ENCODE assay signal across 1 cellular context in the genomic region with DNA sequence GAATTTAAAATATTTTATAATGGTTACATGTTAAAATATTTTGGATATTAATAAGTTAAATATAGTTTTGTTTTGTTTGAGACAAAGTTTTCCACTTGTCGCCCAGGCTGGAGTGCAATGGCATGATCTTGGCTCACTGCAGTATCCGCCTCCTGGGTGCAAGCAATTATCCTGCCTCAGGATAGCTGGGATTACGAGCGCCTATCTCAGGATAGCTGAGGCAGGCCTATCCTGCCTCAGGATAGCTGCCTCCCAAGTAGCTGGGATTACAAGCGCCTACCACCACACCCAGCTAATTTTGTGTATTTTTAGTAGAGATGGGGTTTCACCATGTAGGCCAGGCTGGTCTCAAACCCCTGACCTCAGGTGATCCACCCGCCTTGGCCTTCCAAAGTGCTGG. TPM values are rescaled to one million over a fixed set of nuclear protein-coding genes. Genes with fewer than 3 reads are reported as not detected.
"Had no signal": no experiment of that assay in that cellular context is flagged by ENCODE, and none has a peak within 500 bp of the region (broad histone marks: within the 10 kb centered on the region; RNA-seq: fewer than 3 reads in every experiment).

No MANE protein-coding gene starts in this region.

RNA-seq across cellular contexts. Expression of a gene that starts 30.9 kb away (rescaled TPM):
- total RNA-seq: G401 had no signal
